In genomic region chr15:84625125-84625524, GRCh38 we compare ENCODE assay signal across 19 cellular contexts. TPM values are rescaled to one million over a fixed set of nuclear protein-coding genes. Genes with fewer than 3 reads are reported as not detected.
DNase-seq lines count a peak whose midpoint lies in the region; ATAC-seq and TF ChIP-seq lines count a peak whose summit lies in the region.
"Had no signal": no experiment of that assay in that cellular context is flagged by ENCODE, and none has a peak within 500 bp of the region (broad histone marks: within the 10 kb centered on the region; RNA-seq: fewer than 3 reads in every experiment).

No MANE protein-coding gene starts in this region.

- CTCF ChIA-PET in Caco-2 (lab: Charles Lee) = no interaction called here
- CTCF ChIA-PET in WTC11 (lab: Charles Lee) = interaction anchor here (0.9 to 2.1 kb wide), 6 partner anchors 12 to 54 kb away, joined by 3 to 6 read pairs (median 4); no protein-coding TSS in a partner anchor

- H3K27me3 ChIP-seq in Caco-2 (replicated peaks; ENCODE audit: control insufficient read depth, insufficient read depth, low read length) (no peaks in the 10 kb centered on the region), hepatocyte (no peaks in the 10 kb centered on the region)
- H3K27me3 ChIP-seq: Peyer's patch, SJSA1 had no signal

- H3K27ac Mint-ChIP-seq in Caco-2 (ENCODE audit: unreplicated experiment) (peak overlapping the region; percentile 51), WTC11 (peak overlapping the region; percentile 48), progenitor cell of endocrine pancreas (peak overlapping the region; percentile 87)

- TF ChIP-seq CTCF in Caco-2 (IDR thresholded peaks at IDR 0.05; ENCODE audit: insufficient read depth in 1 of 2, low read depth in 1 of 2, low read length in 1 of 2, severe bottlenecking in 1 of 2, unreplicated experiment in 1 of 2) = no peak
- TF ChIP-seq CTCF in WTC11 (IDR thresholded peaks at IDR 0.05) = no peak
- no peak for TF ChIP-seq CTCF in progenitor cell of endocrine pancreas (IDR thresholded peaks at IDR 0.05; ENCODE audit: unreplicated experiment)
- TF ChIP-seq CTCF in hepatocyte (IDR thresholded peaks at IDR 0.05; ENCODE audit: poor library complexity) = no peak

- H3K4me3 ChIP-seq in Caco-2 (ENCODE audit: low read depth, low read length) = no peak overlapping the region
- H3K4me3 ChIP-seq in hepatocyte = no peak overlapping the region
- H3K4me3 ChIP-seq: Peyer's patch, SJSA1 had no signal

- no peaks in the 10 kb centered on the region for H3K9me2 ChIP-seq in hepatocyte (replicated peaks; ENCODE audit: insufficient read depth)

- H2AFZ ChIP-seq in hepatocyte = no peak overlapping the region

- H3K36me3 Mint-ChIP-seq in Caco-2 (ENCODE audit: insufficient read depth, unreplicated experiment) (peaks cover 30% of the 10 kb centered on the region), WTC11 (peaks cover 56% of the 10 kb centered on the region), progenitor cell of endocrine pancreas (ENCODE audit: insufficient read depth) (peaks cover 49% of the 10 kb centered on the region)

- no peak overlapping the region for H3K4me2 ChIP-seq in hepatocyte

- no peak for ATAC-seq in WTC11

- no peak for DNase-seq in Caco-2
- DNase-seq in WTC11 (ENCODE audit: low spot score) = no peak
- DNase-seq in progenitor cell of endocrine pancreas (ENCODE audit: low spot score, unreplicated experiment) = no peak
- no peak for DNase-seq in NCI-H748 treated with DMSO at 0.1 percent for 48 hours (lab: John Stamatoyannopoulos, UW)
- no peak for DNase-seq in hepatocyte (ENCODE audit: low spot score)
- DNase-seq: CD8-positive, alpha-beta memory T cell; EL; GF-D8; GOT3; Karpas-422; MV-4-11; NCI-H1105 treated with DMSO at 0.1 percent for 48 hours; NCI-H2081; NCI-H2171 treated with DMSO at 0.1 percent for 48 hours; NCI-H524 treated with DMSO at 0.1 percent for 48 hours; Peyer's patch had no signal

- H3K9me3 Mint-ChIP-seq in Caco-2 (ENCODE audit: unreplicated experiment) (peaks cover 21% of the 10 kb centered on the region), WTC11 (peaks cover 31% of the 10 kb centered on the region), progenitor cell of endocrine pancreas (ENCODE audit: low read depth) (peaks cover 27% of the 10 kb centered on the region)

- H3K4me3 Mint-ChIP-seq in Caco-2 (ENCODE audit: unreplicated experiment) (no peak overlapping the region), WTC11 (no peak overlapping the region), progenitor cell of endocrine pancreas (ENCODE audit: low read depth) (no peak overlapping the region)
- H3K4me3 Mint-ChIP-seq: IgD-negative memory B cell had no signal

- POLR2A ChIA-PET in Caco-2 (lab: Charles Lee) = no interaction called here
- POLR2A ChIA-PET in WTC11 (lab: Charles Lee) = interaction anchor here (1.3 kb wide), 1 partner anchor 29 kb away, joined by 3 read pairs; the partner anchor contains the start of gene WDR73

- BruUV-seq in Caco-2 (replicated peaks; lab: Mats Ljungman, UMichigan) = no TSS peak

- H3K4me1 ChIP-seq in Caco-2 (no peaks in the 10 kb centered on the region), hepatocyte (ENCODE audit: insufficient read depth) (no peaks in the 10 kb centered on the region)
- H3K4me1 ChIP-seq: Peyer's patch, SJSA1 had no signal

- intact Hi-C loops in Caco-2 (cut with micrococcal nuclease; ENCODE audit: unreplicated experiment) = no loop called here

- WGBS in hepatocyte (ENCODE audit: low lambda C conversion rate, missing lambda C conversion rate) = 96% methylated on average over 2 of the region's 2 CpGs

- no peak overlapping the region for H3K27ac ChIP-seq in hepatocyte
- H3K27ac ChIP-seq: C4-2B, Peyer's patch, SJSA1 had no signal

- H3K9me3 ChIP-seq in Caco-2 (peaks cover 19% of the 10 kb centered on the region), hepatocyte (ENCODE audit: low read depth) (peaks cover 20% of the 10 kb centered on the region)

- peaks cover 7% of the 10 kb centered on the region for H3K36me3 ChIP-seq in Caco-2 (ENCODE audit: control insufficient read depth, insufficient read depth, low read length)
- peaks cover 11% of the 10 kb centered on the region for H3K36me3 ChIP-seq in hepatocyte (replicated peaks; ENCODE audit: insufficient read depth, low read depth)

- H3K4me1 Mint-ChIP-seq in Caco-2 (ENCODE audit: low read depth, unreplicated experiment) = no peaks in the 10 kb centered on the region
- peaks cover 17% of the 10 kb centered on the region for H3K4me1 Mint-ChIP-seq in WTC11
- no peaks in the 10 kb centered on the region for H3K4me1 Mint-ChIP-seq in progenitor cell of endocrine pancreas (ENCODE audit: low read depth)

- peaks cover 19% of the 10 kb centered on the region for H3K79me2 ChIP-seq in hepatocyte

- no peaks in the 10 kb centered on the region for H4K20me1 ChIP-seq in hepatocyte (ENCODE audit: insufficient read depth, poor library complexity, severe bottlenecking)

- H3K27me3 Mint-ChIP-seq in Caco-2 (ENCODE audit: insufficient read depth, unreplicated experiment) (no peaks in the 10 kb centered on the region), WTC11 (ENCODE audit: low read depth) (peaks cover 8% of the 10 kb centered on the region), progenitor cell of endocrine pancreas (no peaks in the 10 kb centered on the region)
- H3K27me3 Mint-ChIP-seq: IgD-negative memory B cell had no signal

TF ChIP-seq in WTC11, 78 proteins besides CTCF, POLR2A, EP300 and RAD21:
- TF ChIP-seq GTF2I (CRISPR knock-in tag; conservative IDR thresholded peaks at IDR 0.05) = no peak
- TF ChIP-seq CREM (CRISPR knock-in tag; IDR thresholded peaks at IDR 0.05) = no peak
- TF ChIP-seq FOXJ3 (CRISPR knock-in tag; IDR thresholded peaks at IDR 0.05; ENCODE audit: borderline replicate concordance) = no peak
- TF ChIP-seq ETV6 (CRISPR knock-in tag; IDR thresholded peaks at IDR 0.05) = no peak
- no peak for TF ChIP-seq TCF7 (CRISPR knock-in tag; IDR thresholded peaks at IDR 0.05; ENCODE audit: low read depth)
- no peak for TF ChIP-seq ZNF416 (CRISPR knock-in tag; IDR thresholded peaks at IDR 0.05)
- TF ChIP-seq HMGXB4 (CRISPR knock-in tag; IDR thresholded peaks at IDR 0.05) = no peak
- TF ChIP-seq ZNF138 (CRISPR knock-in tag; conservative IDR thresholded peaks at IDR 0.05) = no peak
- no peak for TF ChIP-seq PRRX2 (CRISPR knock-in tag; IDR thresholded peaks at IDR 0.05)
- TF ChIP-seq ZNF317 (CRISPR knock-in tag; IDR thresholded peaks at IDR 0.05; ENCODE audit: borderline replicate concordance, low read depth) = no peak
- no peak for TF ChIP-seq NR1H2 (CRISPR knock-in tag; IDR thresholded peaks at IDR 0.05)
- TF ChIP-seq RELA (CRISPR knock-in tag; IDR thresholded peaks at IDR 0.05; ENCODE audit: borderline replicate concordance) = no peak
- no peak for TF ChIP-seq USF1 (CRISPR knock-in tag; IDR thresholded peaks at IDR 0.05)

RNA-seq across cellular contexts. Expression of gene ZSCAN2, which starts 24.3 kb away (rescaled TPM):
- total RNA-seq in Caco-2 (2022) (12.7 and 12.9 TPM in 2 replicates), WTC11 (2021) (39.6 to 51.9 TPM (median 44.4 TPM) in 3 replicates), progenitor cell of endocrine pancreas (44.6 and 46.7 TPM in 2 replicates), hepatocyte (14.9 and 21.8 TPM in 2 replicates)
- polyA plus RNA-seq in hepatocyte = 11.2 and 13.4 TPM in 2 replicates

RNA-seq across cellular contexts. Expression of gene WDR73, which starts 29.0 kb away (rescaled TPM):
- total RNA-seq in Caco-2 (2022) = 32.5 and 32.7 TPM in 2 replicates
- 21.2 to 22.6 TPM (median 21.4 TPM) in 3 replicates for total RNA-seq in WTC11 (2021)
- 65.7 and 69.8 TPM in 2 replicates for total RNA-seq in progenitor cell of endocrine pancreas
- total RNA-seq in hepatocyte = 19.9 and 30.3 TPM in 2 replicates
- 28.3 and 31.4 TPM in 2 replicates for polyA plus RNA-seq in hepatocyte

RNA-seq across cellular contexts. Expression of gene NMB, which starts 32.9 kb away (rescaled TPM):
- total RNA-seq in Caco-2 (2022) (7.5 and 8.6 TPM in 2 replicates), WTC11 (2021) (14.9 to 16.2 TPM (median 15.3 TPM) in 3 replicates), progenitor cell of endocrine pancreas (4.9 and 6.1 TPM in 2 replicates), hepatocyte (3.8 and 12.8 TPM in 2 replicates)
- polyA plus RNA-seq in hepatocyte = 15.4 and 15.5 TPM in 2 replicates
